ENCODE assay signal across 17 cellular contexts in the genomic region with DNA sequence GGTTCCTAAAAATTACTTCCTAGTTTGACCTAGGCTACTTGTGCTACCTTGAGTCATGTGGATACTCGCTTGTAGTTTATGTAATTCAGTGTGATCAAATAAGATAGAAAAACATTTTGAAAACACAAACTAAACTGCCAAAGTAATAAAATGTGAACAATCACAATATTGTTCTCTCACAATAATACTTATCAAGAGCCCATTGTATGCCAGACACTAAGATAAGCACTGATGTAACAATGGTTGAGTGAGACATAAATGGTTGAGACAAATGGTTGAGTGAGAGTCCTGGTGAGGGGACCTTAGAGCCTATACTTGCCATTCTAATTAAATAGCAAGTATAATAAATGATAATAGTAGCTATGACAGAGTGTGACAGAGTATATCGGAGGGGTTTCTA.
"Had no signal": no experiment of that assay in that cellular context is flagged by ENCODE, and none has a peak within 500 bp of the region (broad histone marks: within the 10 kb centered on the region; RNA-seq: fewer than 3 reads in every experiment).

No MANE protein-coding gene starts in this region.

- DNase-seq: activated CD4-positive, alpha-beta T cell treated with anti-CD3 and anti-CD28 coated beads for 48 hours; activated effector memory CD4-positive, alpha-beta T cell treated with Interleukin-2 at 50 U/mL for 16 hours; amniotic stem cell; cerebellar nuclear complex; dermis blood vessel endothelial cell; esophagus squamous epithelium; foreskin keratinocyte; heart right ventricle; natural killer cell; nucleus accumbens; sigmoid colon; stimulated activated naive CD8-positive, alpha-beta T cell treated with anti-CD3 and anti-CD28 coated beads, Interleukin-15, Interleukin-2, amounts not matched to agents 100 U/mL and 50 U/mL, for 24 hours; T-helper 17 cell had no signal

- H3K27me3 Mint-ChIP-seq: activated naive CD4-positive, alpha-beta T cell treated with anti-CD3 and anti-CD28 coated beads, Interleukin-2, amount 50 U/mL, for 24 hours; brain; T-helper 17 cell had no signal

- H3K27me3 ChIP-seq: esophagus squamous epithelium, foreskin keratinocyte, heart right ventricle, sigmoid colon had no signal

- H3K9me3 Mint-ChIP-seq: activated naive CD4-positive, alpha-beta T cell treated with anti-CD3 and anti-CD28 coated beads, Interleukin-2, amount 50 U/mL, for 24 hours; brain; natural killer cell; WTC11 had no signal

- H3K27ac ChIP-seq: esophagus squamous epithelium, foreskin keratinocyte, heart right ventricle, prostate gland had no signal

- H3K4me1 Mint-ChIP-seq: brain, WTC11 had no signal

- H3K4me3 ChIP-seq: esophagus squamous epithelium, heart right ventricle, prostate gland, sigmoid colon had no signal

- H3K4me1 ChIP-seq: esophagus squamous epithelium, heart right ventricle, prostate gland, sigmoid colon had no signal

- H3K36me3 ChIP-seq: prostate gland had no signal

- H3K36me3 Mint-ChIP-seq: natural killer cell had no signal

- ATAC-seq: foreskin keratinocyte; heart right ventricle; natural killer cell; stimulated activated naive CD8-positive, alpha-beta T cell treated with anti-CD3 and anti-CD28 coated beads, Interleukin-15, Interleukin-2, amounts not matched to agents 100 U/mL and 50 U/mL, for 24 hours; T-helper 17 cell; WTC11 had no signal

- H3K4me3 Mint-ChIP-seq: activated naive CD4-positive, alpha-beta T cell treated with anti-CD3 and anti-CD28 coated beads, Interleukin-2, amount 50 U/mL, for 24 hours; brain; natural killer cell; T-helper 17 cell; WTC11 had no signal

- H3K9me3 ChIP-seq: esophagus squamous epithelium, heart right ventricle, prostate gland, sigmoid colon had no signal

- H3K27ac Mint-ChIP-seq: activated naive CD4-positive, alpha-beta T cell treated with anti-CD3 and anti-CD28 coated beads, Interleukin-2, amount 50 U/mL, for 24 hours; natural killer cell; WTC11 had no signal
